Comparison of ENCODE assay signal across 1 cellular context in the genomic region with DNA sequence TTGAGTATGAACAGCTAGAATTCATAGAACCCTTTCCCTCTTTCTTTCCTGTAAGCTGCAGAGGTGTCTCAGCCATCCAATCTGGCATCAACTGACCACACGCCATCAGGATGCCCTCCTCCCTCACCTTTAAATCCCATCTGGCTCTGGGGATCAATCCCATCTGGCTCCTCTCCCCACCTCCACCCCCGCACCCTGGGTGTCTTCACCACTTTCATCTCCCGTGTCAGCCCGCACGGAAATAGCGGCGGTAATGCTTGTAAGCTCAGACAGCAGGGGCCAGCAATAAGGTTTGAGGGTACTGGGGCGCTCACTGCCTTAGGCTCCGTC.
TF ChIP-seq lines count a peak whose summit lies in the region.

No MANE protein-coding gene starts in this region.

TF ChIP-seq in H1, 55 proteins besides CTCF, POLR2A, EP300 and RAD21:
- TF ChIP-seq SUZ12 (IDR thresholded peaks at IDR 0.05; ENCODE audit: low read length) = 0 out of 2 replicates have a peak, but pooled peaks have one; percentile 38
- TF ChIP-seq E2F6 (IDR thresholded peaks at IDR 0.05) = no peak
